10 cellular contexts compared by ENCODE assay signal in genomic region chr19:47730521-47730889, GRCh38. TPM values are rescaled to one million over a fixed set of nuclear protein-coding genes. Genes with fewer than 3 reads are reported as not detected.
DNase-seq lines count a peak whose midpoint lies in the region; ATAC-seq, FAIRE-seq and TF ChIP-seq lines count a peak whose summit lies in the region.
"Had no signal": no experiment of that assay in that cellular context is flagged by ENCODE, and none has a peak within 500 bp of the region (broad histone marks: within the 10 kb centered on the region; RNA-seq: fewer than 3 reads in every experiment).

No MANE protein-coding gene starts in this region.

- no peaks in the 10 kb centered on the region for H3K27me3 ChIP-seq in HUES64 (ENCODE audit: insufficient read depth, low read length)
- no peaks in the 10 kb centered on the region for H3K27me3 ChIP-seq in bronchial epithelial cell (ENCODE audit: control insufficient read depth, insufficient read depth, low read length)

- POLR2A ChIA-PET in A549 (lab: Yijun Ruan, JAX), result interaction anchor here (0.6 to 1.6 kb wide), 2 partner anchors 14 to 130 kb away, joined by 3 to 14 read pairs; partner anchors contain the start of gene NOP53

- TF ChIP-seq EP300 in A549 (IDR thresholded peaks at IDR 0.05), result no peak

- no peak for TF ChIP-seq RAD21 in A549 (conservative IDR thresholded peaks at IDR 0.05 in 1 of 2, IDR thresholded peaks at IDR 0.05 in 1 of 2)

- H3K4me1 ChIP-seq in A549, result peaks cover 48% of the 10 kb centered on the region
- H3K4me1 ChIP-seq in HUES64 (ENCODE audit: insufficient read depth, low read length), result peaks cover 6% of the 10 kb centered on the region; the same call in 1 of the 2 replicates
- H3K4me1 ChIP-seq: HAP-1 had no signal

- DNase-seq in A549 (ENCODE audit: low read depth in 1 of 2, low spot score in 1 of 2), result no peak
- DNase-seq in bronchial epithelial cell (ENCODE audit: low read depth), result no peak
- DNase-seq in osteocyte (ENCODE audit: extremely low spot score, unreplicated experiment), result no peak
- DNase-seq in NCI-H128 (lab: John Stamatoyannopoulos, UW; ENCODE audit: unreplicated experiment), result no peak
- no peak for DNase-seq in middle frontal gyrus (ENCODE audit: extremely low spot score, low spot score)
- DNase-seq in NCI-H187 (lab: John Stamatoyannopoulos, UW), result no peak
- no peak for DNase-seq in NCI-H1048 (lab: John Stamatoyannopoulos, UW)

- peak overlapping the region; percentile 98 for H3K4me2 ChIP-seq in A549

- no peak for FAIRE-seq in A549 (lab: Jason Lieb, UNC)
- peak; percentile 23 for FAIRE-seq in bronchial epithelial cell (lab: Jason Lieb, UNC)

- CTCF ChIA-PET in A549 (lab: Yijun Ruan, JAX), result interaction anchor here (1.3 to 42.0 kb wide), 4 partner anchors 10 to 294 kb away, joined by 4 to 1389 read pairs (median 14); partner anchors contain the start of gene EHD2

- TF ChIP-seq POLR2A in A549 (IDR thresholded peaks at IDR 0.05; ENCODE audit: low read length), result no peak

- H3K9ac ChIP-seq in HUES64 (ENCODE audit: low read depth, low read length), result no peak overlapping the region

- H3K4me3 ChIP-seq in A549, result peak overlapping the region; percentile 48; the same call in 2 of the 3 replicates
- H3K4me3 ChIP-seq in HUES64 (ENCODE audit: low read length), result 0 out of 2 replicates have a peak overlapping the region, but pooled peaks have one; percentile 64
- no peak overlapping the region for H3K4me3 ChIP-seq in bronchial epithelial cell (ENCODE audit: low read depth, low read length)

- WGBS in A549 (ENCODE audit: missing lambda C conversion rate), result 94% methylated on average over 8 of the region's 8 CpGs
- 94% methylated on average over 8 of the region's 8 CpGs for WGBS in HUES64

- H3K9me3 ChIP-seq in A549 (no peaks in the 10 kb centered on the region), HUES64 (ENCODE audit: insufficient read depth, low read depth, low read length) (no peaks in the 10 kb centered on the region)
- H3K9me3 ChIP-seq: HAP-1 had no signal

- no peaks in the 10 kb centered on the region for H3K27me3 Mint-ChIP-seq in osteocyte (ENCODE audit: unreplicated experiment)

- H3K36me3 Mint-ChIP-seq in osteocyte (ENCODE audit: unreplicated experiment), result peaks cover 44% of the 10 kb centered on the region
- H3K36me3 Mint-ChIP-seq: CD4-positive, CD25-positive, alpha-beta regulatory T cell had no signal

- H3K9me3 Mint-ChIP-seq in osteocyte (ENCODE audit: unreplicated experiment), result no peaks in the 10 kb centered on the region

- H3K27ac ChIP-seq in A549, result peak overlapping the region; percentile 83 to 94
- no peak overlapping the region for H3K27ac ChIP-seq in HUES64 (ENCODE audit: low read depth, low read length)

- peak overlapping the region; percentile 57 for H3K4me3 Mint-ChIP-seq in osteocyte (ENCODE audit: unreplicated experiment)

- peak overlapping the region; percentile 89 for H3K27ac Mint-ChIP-seq in osteocyte (ENCODE audit: unreplicated experiment)
- H3K27ac Mint-ChIP-seq: CD4-positive, CD25-positive, alpha-beta regulatory T cell had no signal

- H3K4me1 Mint-ChIP-seq in osteocyte (ENCODE audit: unreplicated experiment), result peaks cover 68% of the 10 kb centered on the region

- no peak for ATAC-seq in A549

- TF ChIP-seq CTCF in A549 (IDR thresholded peaks at IDR 0.05), result no peak
- no peak for TF ChIP-seq CTCF in bronchial epithelial cell (IDR thresholded peaks at IDR 0.05; ENCODE audit: insufficient read depth, low read length, severe bottlenecking)
- no peak for TF ChIP-seq CTCF in osteocyte (IDR thresholded peaks at IDR 0.05)

- H3K36me3 ChIP-seq in HUES64 (ENCODE audit: insufficient read depth, low read length) (no peaks in the 10 kb centered on the region), bronchial epithelial cell (ENCODE audit: control insufficient read depth, insufficient read depth, low read length) (peaks cover 31% of the 10 kb centered on the region)
- H3K36me3 ChIP-seq: HAP-1 had no signal

TF ChIP-seq in A549, 52 proteins besides CTCF, POLR2A, EP300 and RAD21:
- TF ChIP-seq NFE2L2 (conservative IDR thresholded peaks at IDR 0.05; ENCODE audit: low read length) (no peak), ZSCAN20 (CRISPR knock-in tag; IDR thresholded peaks at IDR 0.05) (no peak), HOXB5 (CRISPR knock-in tag; IDR thresholded peaks at IDR 0.05) (no peak), RCOR1 (IDR thresholded peaks at IDR 0.05; ENCODE audit: low read depth, low read length) (no peak), POLR2AphosphoS2 (conservative IDR thresholded peaks at IDR 0.05; ENCODE audit: low read length) (no peak), PHF8 (IDR thresholded peaks at IDR 0.05; ENCODE audit: borderline replicate concordance, low read depth) (no peak), JUN (IDR thresholded peaks at IDR 0.05) (no peak), USF2 (IDR thresholded peaks at IDR 0.05) (no peak)

RNA-seq across cellular contexts. Expression of gene NOP53, which starts 14.8 kb away (rescaled TPM):
- 169 and 182 TPM in 2 replicates for polyA plus RNA-seq in A549 (2011; rRNA removed)
- polyA plus RNA-seq in A549 (2012; cell fraction: cytosol; rRNA removed), result 198 and 215 TPM in 2 replicates
- 223 and 230 TPM in 2 replicates for polyA plus RNA-seq in A549 (2012; cell fraction: nucleus; rRNA removed)
- polyA plus RNA-seq in A549 (2017; fragmentation: RNase III; extraction: RNeasy Plus Mini Kit Qiagen cat#74134 plus additional on column Dnase treatment), result 134 to 153 TPM (median 135 TPM) in 3 replicates
- polyA minus RNA-seq in A549 (2011; rRNA and poly(A)+ RNA removed), result 109 and 128 TPM in 2 replicates
- 205 TPM for polyA plus RNA-seq in HUES64 (2013, experiment 1 of 2)
- 209 TPM for polyA plus RNA-seq in HUES64 (2013, experiment 2 of 2)
- 112 and 121 TPM in 2 replicates for total RNA-seq in bronchial epithelial cell
- total RNA-seq in osteocyte, result 231 and 232 TPM in 2 replicates

RNA-seq across cellular contexts. Expression of gene EHD2, which starts 17.3 kb away (rescaled TPM):
- 32.3 and 36.9 TPM in 2 replicates for polyA plus RNA-seq in A549 (2011; rRNA removed)
- 44.9 and 64.2 TPM in 2 replicates for polyA plus RNA-seq in A549 (2012; cell fraction: cytosol; rRNA removed)
- polyA plus RNA-seq in A549 (2012; cell fraction: nucleus; rRNA removed), result 81.9 and 84.0 TPM in 2 replicates
- polyA plus RNA-seq in A549 (2017; fragmentation: RNase III; extraction: RNeasy Plus Mini Kit Qiagen cat#74134 plus additional on column Dnase treatment), result 93.8 to 112 TPM (median 105 TPM) in 3 replicates
- 31.1 and 39.1 TPM in 2 replicates for polyA minus RNA-seq in A549 (2011; rRNA and poly(A)+ RNA removed)
- polyA plus RNA-seq in HUES64 (2013, experiment 1 of 2), result 7.1 TPM
- polyA plus RNA-seq in HUES64 (2013, experiment 2 of 2), result 7.3 TPM
- 53.4 and 67.5 TPM in 2 replicates for total RNA-seq in bronchial epithelial cell
- 440 and 443 TPM in 2 replicates for total RNA-seq in osteocyte

RNA-seq across cellular contexts. Expression of gene SELENOW, which starts 48.0 kb away (rescaled TPM):
- 114 and 157 TPM in 2 replicates for polyA plus RNA-seq in A549 (2011; rRNA removed)
- 206 and 214 TPM in 2 replicates for polyA plus RNA-seq in A549 (2012; cell fraction: cytosol; rRNA removed)
- 110 and 135 TPM in 2 replicates for polyA plus RNA-seq in A549 (2012; cell fraction: nucleus; rRNA removed)
- 145 to 155 TPM (median 152 TPM) in 3 replicates for polyA plus RNA-seq in A549 (2017; fragmentation: RNase III; extraction: RNeasy Plus Mini Kit Qiagen cat#74134 plus additional on column Dnase treatment)
- 32.1 and 48.1 TPM in 2 replicates for polyA minus RNA-seq in A549 (2011; rRNA and poly(A)+ RNA removed)
- polyA plus RNA-seq in HUES64 (2013, experiment 1 of 2), result 242 TPM
- 230 TPM for polyA plus RNA-seq in HUES64 (2013, experiment 2 of 2)
- 149 and 175 TPM in 2 replicates for total RNA-seq in bronchial epithelial cell
- total RNA-seq in osteocyte, result 193 and 204 TPM in 2 replicates
